1 cellular context compared by ENCODE assay signal in genomic region chr1:110619412-110620249, GRCh38.
A peak's percentile ranks its signal among the peaks of the same experiment; 100 is the strongest.
TF ChIP-seq lines count a peak whose summit lies in the region.

No MANE protein-coding gene starts in this region.

TF ChIP-seq in HEK293, 187 proteins besides CTCF, POLR2A, EP300 and RAD21 (continued from another document and continues in another):
- TF ChIP-seq BCL11A (tag by site-specific recombination; IDR thresholded peaks at IDR 0.05; ENCODE audit: low read depth): peak; percentile 66; the same call in 1 of the 2 replicates
- no peak for TF ChIP-seq ZBTB21 (tag by site-specific recombination; IDR thresholded peaks at IDR 0.05)
- no peak for TF ChIP-seq ZBTB7A (tag by site-specific recombination; IDR thresholded peaks at IDR 0.05; ENCODE audit: low read depth)
- TF ChIP-seq ZNF138 (tag by site-specific recombination; IDR thresholded peaks at IDR 0.05; ENCODE audit: borderline replicate concordance): no peak
- TF ChIP-seq ZNF791 (tag by site-specific recombination; IDR thresholded peaks at IDR 0.05): no peak
- TF ChIP-seq ZNF776 (tag by site-specific recombination; IDR thresholded peaks at IDR 0.05; ENCODE audit: borderline replicate concordance): no peak
- TF ChIP-seq ZNF157 (tag by site-specific recombination; IDR thresholded peaks at IDR 0.05): no peak
- TF ChIP-seq ZNF561 (tag by site-specific recombination; IDR thresholded peaks at IDR 0.05; ENCODE audit: borderline replicate concordance): no peak
- no peak for TF ChIP-seq HOXA7 (CRISPR knock-in tag; IDR thresholded peaks at IDR 0.05; ENCODE audit: borderline replicate concordance)
- TF ChIP-seq PRDM10 (tag by site-specific recombination; IDR thresholded peaks at IDR 0.05): peak; percentile 33
- no peak for TF ChIP-seq KLF16 (tag by site-specific recombination; IDR thresholded peaks at IDR 0.05)
- TF ChIP-seq REST (tag by site-specific recombination; IDR thresholded peaks at IDR 0.05): peak; percentile 78; the same call in 1 of the 2 replicates
- peak; percentile 8 for TF ChIP-seq ZBTB26 (tag by site-specific recombination; optimal IDR thresholded peaks at IDR 0.05)
- TF ChIP-seq FEZF1 (tag by site-specific recombination; IDR thresholded peaks at IDR 0.05): no peak
- peak; percentile 65; the same call in 1 of the 2 replicates for TF ChIP-seq ZNF2 (tag by site-specific recombination; IDR thresholded peaks at IDR 0.05)
- TF ChIP-seq ZBTB10 (tag by site-specific recombination; IDR thresholded peaks at IDR 0.05): no peak
- no peak for TF ChIP-seq ZFP69B (tag by site-specific recombination; IDR thresholded peaks at IDR 0.05)
- TF ChIP-seq ZNF629 (tag by site-specific recombination; IDR thresholded peaks at IDR 0.05): peak; percentile 32; the same call in 1 of the 2 replicates
- no peak for TF ChIP-seq ZNF155 (tag by site-specific recombination; IDR thresholded peaks at IDR 0.05)
- no peak for TF ChIP-seq ZNF132 (tag by site-specific recombination; IDR thresholded peaks at IDR 0.05; ENCODE audit: borderline replicate concordance)
- peak; percentile 53; the same call in 1 of the 2 replicates for TF ChIP-seq ZNF449 (tag by site-specific recombination; IDR thresholded peaks at IDR 0.05)
- TF ChIP-seq ZNF18 (tag by site-specific recombination; IDR thresholded peaks at IDR 0.05): no peak
- peak; percentile 42; the same call in 1 of the 2 replicates for TF ChIP-seq KLF9 (tag by site-specific recombination; IDR thresholded peaks at IDR 0.05; ENCODE audit: low read depth)
- no peak for TF ChIP-seq REPIN1 (tag by site-specific recombination; IDR thresholded peaks at IDR 0.05; ENCODE audit: low read depth)
- TF ChIP-seq ZNF394 (tag by site-specific recombination; IDR thresholded peaks at IDR 0.05; ENCODE audit: borderline replicate concordance): no peak
- no peak for TF ChIP-seq ZNF362 (tag by site-specific recombination; IDR thresholded peaks at IDR 0.05)
- TF ChIP-seq GLIS1 (tag by site-specific recombination; IDR thresholded peaks at IDR 0.05): peak; percentile 86
- peak; percentile 65 for TF ChIP-seq ZNF654 (tag by site-specific recombination; IDR thresholded peaks at IDR 0.05; ENCODE audit: low read depth)
- peak; percentile 98 for TF ChIP-seq ZNF596 (tag by site-specific recombination; IDR thresholded peaks at IDR 0.05)
- TF ChIP-seq ZNF585B (tag by site-specific recombination; IDR thresholded peaks at IDR 0.05): no peak
- no peak for TF ChIP-seq ZNF121 (tag by site-specific recombination; IDR thresholded peaks at IDR 0.05)
- TF ChIP-seq ZNF324 (tag by site-specific recombination; IDR thresholded peaks at IDR 0.05): 0 out of 2 replicates have a peak, but pooled peaks have one; percentile 55
- peak; percentile 50 for TF ChIP-seq KLF8 (tag by site-specific recombination; IDR thresholded peaks at IDR 0.05)
- TF ChIP-seq RBAK (tag by site-specific recombination; IDR thresholded peaks at IDR 0.05): no peak
- TF ChIP-seq ZFHX2 (tag by site-specific recombination; conservative IDR thresholded peaks at IDR 0.05): peak; percentile 91
- no peak; the same call in 1 of the 2 replicates for TF ChIP-seq KLF17 (tag by site-specific recombination; IDR thresholded peaks at IDR 0.05)
- TF ChIP-seq SP7 (tag by site-specific recombination; IDR thresholded peaks at IDR 0.05): peak; percentile 75
- TF ChIP-seq ZNF366 (tag by site-specific recombination; conservative IDR thresholded peaks at IDR 0.05): peak; percentile 55
- TF ChIP-seq SP2 (tag by site-specific recombination; IDR thresholded peaks at IDR 0.05): 0 out of 2 replicates have a peak, but pooled peaks have one; percentile 17
- TF ChIP-seq KLF10 (tag by site-specific recombination; IDR thresholded peaks at IDR 0.05): 0 out of 2 replicates have a peak, but pooled peaks have one; percentile 30
- no peak for TF ChIP-seq OSR2 (tag by site-specific recombination; IDR thresholded peaks at IDR 0.05)
- TF ChIP-seq ZNF112 (tag by site-specific recombination; IDR thresholded peaks at IDR 0.05): no peak
- peak; percentile 50 for TF ChIP-seq PATZ1 (tag by site-specific recombination; IDR thresholded peaks at IDR 0.05)
- TF ChIP-seq IKZF3 (tag by site-specific recombination; IDR thresholded peaks at IDR 0.05): 0 out of 2 replicates have a peak, but pooled peaks have one; percentile 18
- no peak for TF ChIP-seq ZNF223 (tag by site-specific recombination; IDR thresholded peaks at IDR 0.05)
- TF ChIP-seq ZNF660 (tag by site-specific recombination; IDR thresholded peaks at IDR 0.05): peak; percentile 89
- no peak for TF ChIP-seq ZNF571 (tag by site-specific recombination; IDR thresholded peaks at IDR 0.05)
- TF ChIP-seq ZBTB17 (tag by site-specific recombination; IDR thresholded peaks at IDR 0.05): peak; percentile 86
